ENCODE assay signal across 28 cellular contexts in genomic region chr5:108036484-108036883, GRCh38.
"Had no signal": no experiment of that assay in that cellular context is flagged by ENCODE, and none has a peak within 500 bp of the region (broad histone marks: within the 10 kb centered on the region; RNA-seq: fewer than 3 reads in every experiment).

No MANE protein-coding gene starts in this region.

- H3K4me3 Mint-ChIP-seq: immature natural killer cell; naive thymus-derived CD4-positive, alpha-beta T cell; nephron; stimulated activated effector memory CD8-positive, alpha-beta T cell treated with anti-CD3 and anti-CD28 coated beads, Interleukin-12 subunit alpha, Interleukin-12 subunit beta, amount 100 ng/mL, for 72 hours; type B pancreatic cell had no signal

- H3K27me3 Mint-ChIP-seq: naive thymus-derived CD4-positive, alpha-beta T cell; type B pancreatic cell had no signal

- H3K27ac Mint-ChIP-seq: immature natural killer cell; naive thymus-derived CD4-positive, alpha-beta T cell; nephron; stimulated activated effector memory CD8-positive, alpha-beta T cell treated with anti-CD3 and anti-CD28 coated beads, Interleukin-12 subunit alpha, Interleukin-12 subunit beta, amount 100 ng/mL, for 72 hours; type B pancreatic cell had no signal

- ATAC-seq: esophagus mucosa; gastrocnemius medialis; heart right ventricle; left ventricle myocardium superior; naive thymus-derived CD4-positive, alpha-beta T cell; stimulated activated effector memory CD8-positive, alpha-beta T cell treated with anti-CD3 and anti-CD28 coated beads, Interleukin-12 subunit alpha, Interleukin-12 subunit beta, amount 100 ng/mL, for 72 hours had no signal

- H3K4me1 ChIP-seq: gastrocnemius medialis, heart right ventricle, prostate gland, sigmoid colon, stomach, tibial artery had no signal

- H3K36me3 ChIP-seq: gastrocnemius medialis, heart right ventricle, prostate gland, sigmoid colon, stomach, tibial artery had no signal

- H3K36me3 Mint-ChIP-seq: stimulated activated effector memory CD8-positive, alpha-beta T cell treated with anti-CD3 and anti-CD28 coated beads, Interleukin-12 subunit alpha, Interleukin-12 subunit beta, amount 100 ng/mL, for 72 hours; type B pancreatic cell had no signal

- H3K9me3 Mint-ChIP-seq: immature natural killer cell; naive thymus-derived CD4-positive, alpha-beta T cell; stimulated activated effector memory CD8-positive, alpha-beta T cell treated with anti-CD3 and anti-CD28 coated beads, Interleukin-12 subunit alpha, Interleukin-12 subunit beta, amount 100 ng/mL, for 72 hours; type B pancreatic cell had no signal

- H3K27me3 ChIP-seq: dorsolateral prefrontal cortex, gastrocnemius medialis, heart right ventricle, sigmoid colon, stomach, tibial artery had no signal

- H3K9me3 ChIP-seq: gastrocnemius medialis, prostate gland, sigmoid colon, stomach, tibial artery had no signal

- H3K4me1 Mint-ChIP-seq: immature natural killer cell; nephron; stimulated activated effector memory CD8-positive, alpha-beta T cell treated with anti-CD3 and anti-CD28 coated beads, Interleukin-12 subunit alpha, Interleukin-12 subunit beta, amount 100 ng/mL, for 72 hours had no signal

- DNase-seq: dorsolateral prefrontal cortex; effector CD4-positive, alpha-beta T cell; foreskin fibroblast; gastrocnemius medialis; heart right ventricle; hippocampal formation; immature natural killer cell; islet precursor cell; left ventricle myocardium superior; mesenchymal stem cell; midbrain; naive thymus-derived CD4-positive, alpha-beta T cell; nucleus accumbens; right cardiac atrium; sigmoid colon; stimulated activated CD4-positive, alpha-beta T cell treated with anti-CD3 and anti-CD28 coated beads, Interleukin-2, amount 100 ng/mL, for 24 hours; stimulated activated CD4-positive, alpha-beta T cell treated with anti-CD3 and anti-CD28 coated beads, Interleukin-4, amount 100 ng/mL, for 24 hours; stimulated activated naive CD4-positive, alpha-beta T cell treated with Interleukin-2 at 50 U/mL for 16 hours; stomach; tibial artery had no signal

- H3K27ac ChIP-seq: coronary artery, dorsolateral prefrontal cortex, epithelial cell of prostate, gastrocnemius medialis, heart right ventricle, prostate gland, sigmoid colon, stomach, tibial artery had no signal

- H3K4me3 ChIP-seq: coronary artery, dorsolateral prefrontal cortex, gastrocnemius medialis, heart right ventricle, lung, prostate gland, sigmoid colon, stomach, tibial artery had no signal
